Comparison of ENCODE assay signal across 25 cellular contexts in genomic region chr5:28414619-28415018, GRCh38.
"Had no signal": no experiment of that assay in that cellular context is flagged by ENCODE, and none has a peak within 500 bp of the region (broad histone marks: within the 10 kb centered on the region; RNA-seq: fewer than 3 reads in every experiment).

No MANE protein-coding gene starts in this region.

- H3K4me3 ChIP-seq: neural progenitor cell, ovary, psoas muscle, right lobe of liver, sigmoid colon, stomach, thoracic aorta, thyroid gland, tibial nerve, upper lobe of left lung, vagina had no signal

- H3K27me3 ChIP-seq: neural progenitor cell, ovary, right lobe of liver, sigmoid colon, stomach, thyroid gland, tibial nerve, upper lobe of left lung, vagina had no signal

- H2AFZ ChIP-seq: parathyroid adenoma had no signal

- H3K36me3 ChIP-seq: neural progenitor cell, ovary, right lobe of liver, sigmoid colon, stomach, thoracic aorta, thyroid gland, tibial nerve, upper lobe of left lung, vagina had no signal

- H3K9ac ChIP-seq: neural progenitor cell, parathyroid adenoma had no signal

- DNase-seq: occipital lobe; ovary; posterior cingulate gyrus; psoas muscle; right cardiac atrium; right lobe of liver; sigmoid colon; small intestine; stimulated activated CD4-positive, alpha-beta T cell treated with anti-CD3 and anti-CD28 coated beads, Interleukin-15, amount 100 ng/mL, for 24 hours; stimulated activated CD4-positive, alpha-beta T cell treated with anti-CD3 and anti-CD28 coated beads, Interleukin-2, amount 100 ng/mL, for 24 hours; stimulated activated CD4-positive, alpha-beta T cell treated with anti-CD3 and anti-CD28 coated beads, Interleukin-2, amount 100 ng/mL, for 48 hours; stimulated activated CD4-positive, alpha-beta T cell treated with anti-CD3 and anti-CD28 coated beads, Interleukin-4, amount 100 ng/mL, for 24 hours; stimulated activated naive B cell treated with anti-CD40 and anti-IgM and Interleukin-4, amounts not matched to agents 10 μg/mL and 1 μg/mL and 100 μg/mL, for 72 hours; stimulated activated naive CD4-positive, alpha-beta T cell treated with Interleukin-2 at 50 U/mL for 16 hours; stomach; thyroid gland; trophoblast cell; upper lobe of left lung had no signal

- H3K4me1 ChIP-seq: neural progenitor cell, parathyroid adenoma, psoas muscle, right lobe of liver, sigmoid colon, stomach, thyroid gland, tibial nerve, upper lobe of left lung, vagina had no signal

- ATAC-seq: psoas muscle; right cardiac atrium; right lobe of liver; stimulated activated effector memory CD8-positive, alpha-beta T cell treated with anti-CD3 and anti-CD28 coated beads, Interleukin-12 subunit alpha, Interleukin-12 subunit beta, amount 100 ng/mL, for 72 hours; stimulated activated naive B cell treated with anti-CD40 and anti-IgM and Interleukin-4, amounts not matched to agents 10 μg/mL and 1 μg/mL and 100 μg/mL, for 72 hours had no signal

- H3K27ac ChIP-seq: neural progenitor cell, ovary, parathyroid adenoma, psoas muscle, right lobe of liver, sigmoid colon, stomach, thoracic aorta, thyroid gland, tibial nerve, upper lobe of left lung, vagina had no signal

- H3K4me2 ChIP-seq: neural progenitor cell had no signal

- H3K9me3 ChIP-seq: ovary, psoas muscle, right lobe of liver, sigmoid colon, thoracic aorta, thyroid gland, upper lobe of left lung, vagina had no signal

- FAIRE-seq: small intestine, urothelium cell line had no signal

- H3K79me2 ChIP-seq: parathyroid adenoma had no signal
